Comparison of ENCODE assay signal across 21 cellular contexts in genomic region chr1:219177940-219178339, GRCh38. TPM values are rescaled to one million over a fixed set of nuclear protein-coding genes. Genes with fewer than 3 reads are reported as not detected.
DNase-seq lines count a peak whose midpoint lies in the region; ATAC-seq and TF ChIP-seq lines count a peak whose summit lies in the region.
"Had no signal": no experiment of that assay in that cellular context is flagged by ENCODE, and none has a peak within 500 bp of the region (broad histone marks: within the 10 kb centered on the region; RNA-seq: fewer than 3 reads in every experiment).

No MANE protein-coding gene starts in this region.

- peaks cover 23% of the 10 kb centered on the region for H3K36me3 ChIP-seq in left ventricle myocardium inferior

- H3K27me3 Mint-ChIP-seq in memory B cell, result no peaks in the 10 kb centered on the region
- H3K27me3 Mint-ChIP-seq: effector memory CD8-positive, alpha-beta T cell had no signal

- H3K4me1 ChIP-seq in left ventricle myocardium inferior, result peaks cover 88% of the 10 kb centered on the region

- no peak for TF ChIP-seq CTCF in left ventricle myocardium inferior (IDR thresholded peaks at IDR 0.05; ENCODE audit: borderline replicate concordance)
- no peak for TF ChIP-seq CTCF in VCaP (conservative IDR thresholded peaks at IDR 0.05)

- DNase-seq in left ventricle myocardium inferior (no peak), cardiac septum (ENCODE audit: low spot score) (no peak), memory B cell (ENCODE audit: low spot score in 2 of 2) (no peak), NCI-H1105 (lab: John Stamatoyannopoulos, UW) (no peak)
- DNase-seq: activated CD8-positive, alpha-beta T cell treated with anti-CD3 and anti-CD28 coated beads, Interleukin-2, amount 10 ng/mL, durations not matched to agents 7 days and 5 days; activated naive CD4-positive, alpha-beta T cell treated with anti-CD3 and anti-CD28 coated beads, Interleukin-2, amount 50 U/mL, for 16 hours; activated T-cell treated with anti-CD3 and anti-CD28 coated beads, Interleukin-2, amount 50 U/mL, for 1 hour; effector memory CD8-positive, alpha-beta T cell; NCI-H1105 treated with DMSO at 0.1 percent for 48 hours; NCI-H510A; stimulated activated CD4-positive, alpha-beta T cell treated with anti-CD3 and anti-CD28 coated beads, Interleukin-4, amount 100 ng/mL, for 1 hour; upper lobe of right lung had no signal

- no peaks in the 10 kb centered on the region for H3K27me3 ChIP-seq in left ventricle myocardium inferior (ENCODE audit: low read depth)
- H3K27me3 ChIP-seq: neutrophil, upper lobe of right lung had no signal

- ATAC-seq in memory B cell (ENCODE audit: low read depth), result no peak
- no peak for ATAC-seq in HG02588 (IDR thresholded peaks at IDR 0.05; ENCODE audit: unreplicated experiment)
- no peak for ATAC-seq in GM18517 (IDR thresholded peaks at IDR 0.05; ENCODE audit: unreplicated experiment)
- ATAC-seq in GM21447 (IDR thresholded peaks at IDR 0.05; ENCODE audit: unreplicated experiment), result no peak
- ATAC-seq: A549; activated CD8-positive, alpha-beta T cell treated with anti-CD3 and anti-CD28 coated beads, Interleukin-2, amount 10 ng/mL, durations not matched to agents 7 days and 5 days; effector memory CD8-positive, alpha-beta T cell; left lobe of liver; Right ventricle myocardium inferior; upper lobe of right lung had no signal

- H3K9me3 ChIP-seq in left ventricle myocardium inferior (replicated peaks), result no peaks in the 10 kb centered on the region
- H3K9me3 ChIP-seq: A549, neutrophil, upper lobe of right lung had no signal

- H3K4me3 ChIP-seq in left ventricle myocardium inferior, result no peak overlapping the region
- H3K4me3 ChIP-seq: A549, smooth muscle cell, upper lobe of right lung had no signal

- intact Hi-C loops in left ventricle myocardium inferior (cut with micrococcal nuclease), result no loop called here
- intact Hi-C loops in cardiac septum (cut with DNase I), result loop anchor here (10.0 kb wide), 2 partner anchors 487 to 703 kb away; no protein-coding TSS in a partner anchor

- peaks cover 18% of the 10 kb centered on the region for H3K36me3 Mint-ChIP-seq in memory B cell

- peaks cover 38% of the 10 kb centered on the region for H3K4me1 Mint-ChIP-seq in memory B cell

- peak overlapping the region; percentile 17 for H3K27ac ChIP-seq in left ventricle myocardium inferior (replicated peaks)
- H3K27ac ChIP-seq in VCaP, result peak overlapping the region; percentile 76
- H3K27ac ChIP-seq: A549, neutrophil, upper lobe of right lung had no signal

- peak overlapping the region; percentile 87 for H3K4me3 Mint-ChIP-seq in memory B cell
- H3K4me3 Mint-ChIP-seq: activated CD8-positive, alpha-beta T cell treated with anti-CD3 and anti-CD28 coated beads, Interleukin-2, amount 10 ng/mL, durations not matched to agents 7 days and 5 days; effector memory CD8-positive, alpha-beta T cell had no signal

- H3K27ac Mint-ChIP-seq in memory B cell, result peak overlapping the region; percentile 96
- H3K27ac Mint-ChIP-seq: activated CD8-positive, alpha-beta T cell treated with anti-CD3 and anti-CD28 coated beads, Interleukin-2, amount 10 ng/mL, durations not matched to agents 7 days and 5 days; effector memory CD8-positive, alpha-beta T cell had no signal

- no peaks in the 10 kb centered on the region for H3K9me3 Mint-ChIP-seq in memory B cell

RNA-seq across cellular contexts. Expression of gene LYPLAL1, which starts 4.3 kb away (rescaled TPM):
- 85.8 TPM for total RNA-seq in left ventricle myocardium inferior
- 99.4 TPM for total RNA-seq in cardiac septum
